Comparison of ENCODE assay signal across 10 cellular contexts in genomic region chr1:46613661-46614603, GRCh38. TPM values are rescaled to one million over a fixed set of nuclear protein-coding genes. Genes with fewer than 3 reads are reported as not detected.
DNase-seq lines count a peak whose midpoint lies in the region; ATAC-seq and TF ChIP-seq lines count a peak whose summit lies in the region.
"Had no signal": no experiment of that assay in that cellular context is flagged by ENCODE, and none has a peak within 500 bp of the region (broad histone marks: within the 10 kb centered on the region; RNA-seq: fewer than 3 reads in every experiment).

No MANE protein-coding gene starts in this region.

- peak overlapping the region; percentile 92 for H3K18ac ChIP-seq in neuronal stem cell (ENCODE audit: low read length)

- no peaks in the 10 kb centered on the region for H4K20me1 ChIP-seq in Karpas-422 (ENCODE audit: insufficient read depth, low read depth, low read length)

- no peak overlapping the region for H2BK120ac ChIP-seq in neuronal stem cell (ENCODE audit: low read depth, low read length)

- no peaks in the 10 kb centered on the region for H3K9me2 ChIP-seq in Karpas-422 (replicated peaks; ENCODE audit: insufficient read depth, low read length)

- intact Hi-C loops in CD8-positive, alpha-beta T cell (cut with DNase I, micrococcal nuclease) = loop anchor here in 1 of 2 experiments (10.0 kb wide), 2 partner anchors 369 to 721 kb away; partner anchors contain the start of genes CMPK1 and RAD54L

- no peaks in the 10 kb centered on the region for H3K79me1 ChIP-seq in neuronal stem cell (ENCODE audit: low read depth, low read length)

- H3K4ac ChIP-seq in neuronal stem cell (ENCODE audit: low read length) = no peak overlapping the region

- peaks cover 38% of the 10 kb centered on the region for H3K36me3 Mint-ChIP-seq in CD8-positive, alpha-beta T cell

- ATAC-seq in CD8-positive, alpha-beta T cell = no peak
- ATAC-seq in GM21825 (IDR thresholded peaks at IDR 0.05; ENCODE audit: unreplicated experiment) = peak; percentile 58

- H3K27me3 ChIP-seq in CD8-positive, alpha-beta T cell (ENCODE audit: insufficient read depth, low read length) = no peaks in the 10 kb centered on the region
- H3K27me3 ChIP-seq in neuronal stem cell (ENCODE audit: control insufficient read depth in 3 of 3, insufficient read depth in 3 of 3, low read depth in 1 of 3, low read length in 3 of 3) (peaks cover 0 to 13% (median 5%) of the 10 kb centered on the region in 3 experiments), Karpas-422 (ENCODE audit: low read length) (no peaks in the 10 kb centered on the region)

- H3K9me3 ChIP-seq in CD8-positive, alpha-beta T cell (ENCODE audit: low read length) = no peaks in the 10 kb centered on the region
- H3K9me3 ChIP-seq in neuronal stem cell (replicated peaks in 1 of 2; ENCODE audit: control insufficient read depth in 2 of 2, insufficient read depth in 1 of 2, low read depth in 1 of 2, low read length in 2 of 2) (no peaks in the 10 kb centered on the region), Karpas-422 (ENCODE audit: low read length) (no peaks in the 10 kb centered on the region)
- H3K9me3 ChIP-seq: HAP-1 had no signal

- peaks cover 10% of the 10 kb centered on the region for H3K36me3 ChIP-seq in CD8-positive, alpha-beta T cell (ENCODE audit: insufficient read depth, low read length)
- H3K36me3 ChIP-seq in neuronal stem cell (replicated peaks in 1 of 2; ENCODE audit: control insufficient read depth in 2 of 2, insufficient read depth in 2 of 2, low read length in 2 of 2) (no peaks in the 10 kb centered on the region), Karpas-422 (ENCODE audit: insufficient read depth, low read length) (no peaks in the 10 kb centered on the region)
- H3K36me3 ChIP-seq: HAP-1 had no signal

- H3K23ac ChIP-seq in neuronal stem cell (ENCODE audit: low read depth, low read length, poor library complexity) = no peak overlapping the region

- H3K4me1 ChIP-seq in CD8-positive, alpha-beta T cell (ENCODE audit: insufficient read depth, low read length) = peaks cover 51% of the 10 kb centered on the region
- H3K4me1 ChIP-seq in neuronal stem cell (ENCODE audit: control insufficient read depth in 2 of 2, insufficient read depth in 1 of 2, low read depth in 1 of 2, low read length in 2 of 2) (peaks cover 20 to 26% of the 10 kb centered on the region in 2 donors), Karpas-422 (ENCODE audit: low read length) (peaks cover 15% of the 10 kb centered on the region)

- H4K91ac ChIP-seq in neuronal stem cell (ENCODE audit: low read depth, low read length, poor library complexity) = no peak overlapping the region

- H2BK5ac ChIP-seq in neuronal stem cell (ENCODE audit: low read length) = peak overlapping the region; percentile 92

- H3K9me3 Mint-ChIP-seq in CD8-positive, alpha-beta T cell = no peaks in the 10 kb centered on the region
- H3K9me3 Mint-ChIP-seq: mesothelial cell of epicardium had no signal

- H2AFZ ChIP-seq in neuronal stem cell (ENCODE audit: low read length) (peak overlapping the region; percentile 81), Karpas-422 (ENCODE audit: low read length) (no peak overlapping the region)

- no peak overlapping the region for H2BK12ac ChIP-seq in neuronal stem cell (ENCODE audit: low read length)

- no peaks in the 10 kb centered on the region for H3K27me3 Mint-ChIP-seq in CD8-positive, alpha-beta T cell (ENCODE audit: low read depth)

- peak overlapping the region; percentile 97 for H2BK15ac ChIP-seq in neuronal stem cell (ENCODE audit: low read length)

- WGBS in neuronal stem cell (ENCODE audit: extremely low coverage in 2 of 2, insufficient read length in 2 of 2, insufficient replicate concordance in 1 of 2), 2 donors = no CpG with 5 or more reads among the region's 16 CpGs

- H3K79me2 ChIP-seq in Karpas-422 (ENCODE audit: low read length) = no peaks in the 10 kb centered on the region

- no peak overlapping the region for H3K27ac ChIP-seq in CD8-positive, alpha-beta T cell (ENCODE audit: low read depth, low read length)
- peak overlapping the region; percentile 86 for H3K27ac ChIP-seq in neuronal stem cell (replicated peaks; ENCODE audit: low read length)
- no peak overlapping the region for H3K27ac ChIP-seq in Karpas-422 (ENCODE audit: low read length)

- peak overlapping the region; percentile 22 for H3K27ac Mint-ChIP-seq in CD8-positive, alpha-beta T cell
- H3K27ac Mint-ChIP-seq: mesothelial cell of epicardium had no signal

- H3K4me1 Mint-ChIP-seq in CD8-positive, alpha-beta T cell (ENCODE audit: low read depth) = peaks cover 63% of the 10 kb centered on the region

- POLR2A ChIA-PET in CD8-positive, alpha-beta T cell (lab: Charles Lee) = interaction anchor here (0.8 to 8.9 kb wide), 2 partner anchors 10 to 54 kb away, joined by 3 to 102 read pairs; partner anchors contain the start of genes ATPAF1 and MKNK1

- peak overlapping the region; percentile 7 for H3K4me3 ChIP-seq in CD8-positive, alpha-beta T cell (ENCODE audit: low read depth, low read length)
- H3K4me3 ChIP-seq in fibroblast of villous mesenchyme (ENCODE audit: low read depth, low read length) = peak overlapping the region; percentile 32
- peak overlapping the region in 1 of 2 donors; percentile 6 for H3K4me3 ChIP-seq in neuronal stem cell (ENCODE audit: low read length in 2 of 2)
- H3K4me3 ChIP-seq in Karpas-422 (ENCODE audit: low read length) = no peak overlapping the region
- H3K4me3 ChIP-seq: HAP-1 had no signal

- H3K4me2 ChIP-seq in neuronal stem cell (ENCODE audit: insufficient read depth, low read length, poor library complexity, severe bottlenecking) = peak overlapping the region; percentile 41
- no peak overlapping the region for H3K4me2 ChIP-seq in Karpas-422 (ENCODE audit: low read depth, low read length, poor library complexity, severe bottlenecking)

- H3K14ac ChIP-seq in neuronal stem cell (ENCODE audit: low read length) = no peak overlapping the region

- peak in 6 of 7 experiments; percentile 24 to 60 (median 34) for DNase-seq in CD8-positive, alpha-beta T cell
- peak; percentile 20 for DNase-seq in NCI-H2196 treated with DMSO at 0.1 percent for 48 hours (lab: John Stamatoyannopoulos, UW; ENCODE audit: unreplicated experiment)
- peak; percentile 22 for DNase-seq in activated naive CD4-positive, alpha-beta T cell treated with Interleukin-2 at 50 U/mL for 16 hours
- DNase-seq in fibroblast of villous mesenchyme (ENCODE audit: low read depth) = peak; percentile 82
- peak; percentile 41 for DNase-seq in neuronal stem cell (ENCODE audit: low spot score)
- no peak for DNase-seq in COR-L47 (lab: John Stamatoyannopoulos, UW)
- no peak for DNase-seq in Karpas-422

- CTCF ChIA-PET in CD8-positive, alpha-beta T cell (lab: Charles Lee) = interaction anchor here (1.0 to 1.8 kb wide), 2 partner anchors 9 to 111 kb away, joined by 6 read pairs; partner anchors contain the start of gene MKNK1

- H2AK5ac ChIP-seq in neuronal stem cell (ENCODE audit: low read depth, low read length) = peak overlapping the region; percentile 97

- H3K4me3 Mint-ChIP-seq in CD8-positive, alpha-beta T cell = peak overlapping the region; percentile 90

- H3K9ac ChIP-seq in neuronal stem cell (ENCODE audit: low read depth, low read length, poor library complexity) = no peak overlapping the region
- no peak overlapping the region for H3K9ac ChIP-seq in Karpas-422 (ENCODE audit: low read length)

- H4K8ac ChIP-seq in neuronal stem cell (ENCODE audit: low read depth, low read length) = no peak overlapping the region

- TF ChIP-seq CTCF in CD8-positive, alpha-beta T cell (IDR thresholded peaks at IDR 0.05) = no peak
- no peak for TF ChIP-seq CTCF in fibroblast of villous mesenchyme (IDR thresholded peaks at IDR 0.05; ENCODE audit: insufficient read depth, low read depth, low read length)

RNA-seq across cellular contexts. Expression of gene MOB3C, which starts 2.7 kb away (rescaled TPM):
- 1 to 10 TPM; 8.0 to 8.6 TPM for total RNA-seq in CD8-positive, alpha-beta T cell
- 5.2 and 8.6 TPM in 2 replicates for total RNA-seq in fibroblast of villous mesenchyme
- 2.6 TPM for polyA plus RNA-seq in neuronal stem cell (2013, experiment 1 of 2)
- 2.5 TPM for polyA plus RNA-seq in neuronal stem cell (2013, experiment 2 of 2)
- 2.2 and 5.1 TPM in 2 replicates for total RNA-seq in Karpas-422 (2014; rRNA removed; shearing (Covaris generic); ENCODE audit: low replicate concordance)

RNA-seq across cellular contexts. Expression of gene MKNK1, which starts 9.9 kb away (rescaled TPM):
- 10 to 100 TPM; 30.3 to 30.6 TPM for total RNA-seq in CD8-positive, alpha-beta T cell
- total RNA-seq in fibroblast of villous mesenchyme = 14.7 and 19.6 TPM in 2 replicates
- 16.2 TPM for polyA plus RNA-seq in neuronal stem cell (2013, experiment 1 of 2)
- 15.4 TPM for polyA plus RNA-seq in neuronal stem cell (2013, experiment 2 of 2)
- total RNA-seq in Karpas-422 (2014; rRNA removed; shearing (Covaris generic); ENCODE audit: low replicate concordance) = 11.2 and 14.0 TPM in 2 replicates

RNA-seq across cellular contexts. Expression of gene ATPAF1, which starts 54.2 kb away (rescaled TPM):
- 10 to 100 TPM in 1 of 2 experiments, 1 to 10 TPM in 1; 8.3 to 10.5 TPM for total RNA-seq in CD8-positive, alpha-beta T cell
- total RNA-seq in fibroblast of villous mesenchyme = 43.8 and 66.1 TPM in 2 replicates
- 57.7 TPM for polyA plus RNA-seq in neuronal stem cell (2013, experiment 1 of 2)
- polyA plus RNA-seq in neuronal stem cell (2013, experiment 2 of 2) = 60.0 TPM
- total RNA-seq in Karpas-422 (2014; rRNA removed; shearing (Covaris generic); ENCODE audit: low replicate concordance) = 77.6 and 81.2 TPM in 2 replicates

RNA-seq across cellular contexts. Expression of gene TEX38, which starts 57.7 kb away (rescaled TPM):
- not detected for total RNA-seq in CD8-positive, alpha-beta T cell
- under 0.01 TPM in 1 of 2 replicates, not detected in the other for total RNA-seq in fibroblast of villous mesenchyme
- 0.17 TPM for polyA plus RNA-seq in neuronal stem cell (2013, experiment 1 of 2)
- 0.37 TPM for polyA plus RNA-seq in neuronal stem cell (2013, experiment 2 of 2)
- total RNA-seq in Karpas-422 (2014; rRNA removed; shearing (Covaris generic); ENCODE audit: low replicate concordance) = 0.37 TPM in 1 of 2 replicates, not detected in the other

Comparison
In these comparisons a context has a peak if more than half of its experiments do, and no peak if none do; other contexts are left out.
1. DNase-seq: peak in CD8-positive, alpha-beta T cell (6 of 7), NCI-H2196 treated with DMSO at 0.1 percent for 48 hours (single experiment), activated naive CD4-positive, alpha-beta T cell treated with Interleukin-2 at 50 U/mL for 16 hours (single experiment), fibroblast of villous mesenchyme (single experiment) and neuronal stem cell (single experiment); none in COR-L47 (single experiment) and Karpas-422 (single experiment).